Comparison of ENCODE assay signal across 33 cellular contexts in the genomic region with DNA sequence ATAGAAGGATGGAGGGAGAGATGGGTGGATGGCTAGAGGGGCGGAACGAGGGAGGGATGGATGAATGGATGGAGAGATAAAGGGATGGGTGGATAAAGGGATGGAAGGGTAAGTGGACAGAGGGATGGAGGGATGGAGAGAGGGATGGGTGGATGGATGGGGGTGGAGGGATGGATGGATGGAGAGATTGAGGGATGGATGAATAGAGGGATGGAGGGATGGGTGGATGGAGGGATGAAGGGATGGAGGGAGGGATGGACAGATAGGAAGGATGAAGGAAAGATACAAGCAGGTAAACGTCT.
"Had no signal": no experiment of that assay in that cellular context is flagged by ENCODE, and none has a peak within 500 bp of the region (broad histone marks: within the 10 kb centered on the region; RNA-seq: fewer than 3 reads in every experiment).

No MANE protein-coding gene starts in this region.

- H3K9me3 Mint-ChIP-seq: activated B cell treated with CpG ODN at 0.5 μM for 24 hours; activated CD4-positive, alpha-beta memory T cell treated with anti-CD3 and anti-CD28 coated beads for 36 hours; activated CD8-positive, alpha-beta T cell treated with anti-CD3 and anti-CD28 coated beads for 36 hours; activated naive CD4-positive, alpha-beta T cell treated with anti-CD3 and anti-CD28 coated beads for 36 hours; activated naive CD4-positive, alpha-beta T cell treated with anti-CD3 and anti-CD28 coated beads, Interleukin-2, amount 50 U/mL, for 72 hours; activated naive CD8-positive, alpha-beta T cell treated with anti-CD3 and anti-CD28 coated beads for 36 hours; activated T-cell treated with anti-CD3 and anti-CD28 coated beads, Interleukin-2, amount 50 U/mL, for 4 hours; activated T-helper 1 cell treated with anti-CD3 and anti-CD28 coated beads, Interleukin-12 subunit alpha, Interleukin-12 subunit beta, Interleukin-2, Interleukin-4 antibody, amounts not matched to agents 30 ng/mL and 10 ng/mL and 1 ng/mL, durations not matched to agents 14 hours and 24 hours and 36 hours; activated T-helper 17 cell treated with anti-CD3 and anti-CD28 coated beads, Interleukin-2, amount 50 U/mL, for 72 hours; T-helper 1 cell treated with Interleukin-12 subunit alpha and Interleukin-12 subunit beta and Interleukin-4 antibody, amounts not matched to agents 30 μg/mL and 1 μg/mL, for 36 hours; T-helper 2 cell treated with Interferon-gamma antibody and Interleukin-4, amounts not matched to agents 5 μg/mL and 100 μg/mL, for 36 hours had no signal

- H3K27ac ChIP-seq: adrenal gland, body of pancreas, brain microvascular endothelial cell, breast epithelium, VCaP had no signal

- H3K4me3 Mint-ChIP-seq: activated B cell treated with CpG ODN at 0.5 μM for 24 hours; activated CD4-positive, alpha-beta memory T cell treated with anti-CD3 and anti-CD28 coated beads for 36 hours; activated CD4-positive, alpha-beta T cell treated with anti-CD3 and anti-CD28 coated beads, Interleukin-2, amount 10 ng/mL, durations not matched to agents 24 days and 14 days; activated CD8-positive, alpha-beta T cell treated with anti-CD3 and anti-CD28 coated beads for 36 hours; activated naive CD4-positive, alpha-beta T cell treated with anti-CD3 and anti-CD28 coated beads for 36 hours; activated naive CD8-positive, alpha-beta T cell treated with anti-CD3 and anti-CD28 coated beads for 36 hours; activated T-cell treated with anti-CD3 and anti-CD28 coated beads, Interleukin-2, amount 50 U/mL, for 4 hours; activated T-cell treated with anti-CD3 and anti-CD28 coated beads, Interleukin-2, amount 50 U/mL, for 72 hours; activated T-helper 1 cell treated with anti-CD3 and anti-CD28 coated beads, Interleukin-12 subunit alpha, Interleukin-12 subunit beta, Interleukin-2, Interleukin-4 antibody, amounts not matched to agents 30 ng/mL and 10 ng/mL and 1 ng/mL, durations not matched to agents 14 hours and 24 hours and 36 hours; activated T-helper 17 cell treated with anti-CD3 and anti-CD28 coated beads, Interleukin-2, amount 50 U/mL, for 72 hours; T-helper 1 cell treated with Interleukin-12 subunit alpha and Interleukin-12 subunit beta and Interleukin-4 antibody, amounts not matched to agents 30 μg/mL and 1 μg/mL, for 36 hours; T-helper 2 cell treated with Interferon-gamma antibody and Interleukin-4, amounts not matched to agents 5 μg/mL and 100 μg/mL, for 36 hours had no signal

- H3K36me3 ChIP-seq: adrenal gland, brain microvascular endothelial cell, breast epithelium had no signal

- H3K4me3 ChIP-seq: adrenal gland, body of pancreas, breast epithelium had no signal

- H3K9me3 ChIP-seq: adrenal gland, body of pancreas, breast epithelium had no signal

- DNase-seq: activated B cell treated with CpG ODN at 0.5 μM for 24 hours; activated CD4-positive, alpha-beta T cell treated with anti-CD3 and anti-CD28 coated beads for 4 hours; activated CD4-positive, alpha-beta T cell treated with anti-CD3 and anti-CD28 coated beads, Interleukin-2, amount 10 ng/mL, durations not matched to agents 24 days and 14 days; activated CD4-positive, alpha-beta T cell treated with anti-CD3 and anti-CD28 coated beads, Interleukin-2, amount 50 U/mL, for 1 hour; activated CD4-positive, alpha-beta T cell treated with anti-CD3 and anti-CD28 coated beads, Interleukin-2, amount 50 U/mL, for 4 hours; activated CD4-positive, CD25-positive, alpha-beta regulatory T cell treated with anti-CD3 and anti-CD28 coated beads, Interleukin-2, amount 50 U/mL, for 72 hours; activated CD8-positive, alpha-beta memory T cell treated with anti-CD3 and anti-CD28 coated beads, Interleukin-2, amount 50 U/mL, for 4 hours; activated CD8-positive, alpha-beta T cell treated with anti-CD3 and anti-CD28 coated beads for 36 hours; activated gamma-delta T cell treated with Interleukin-2 at 50 U/mL for 16 hours; activated naive CD4-positive, alpha-beta T cell; activated naive CD8-positive, alpha-beta T cell treated with anti-CD3 and anti-CD28 coated beads for 36 hours; activated T-cell treated with anti-CD3 and anti-CD28 coated beads for 4 hours; activated T-cell treated with anti-CD3 and anti-CD28 coated beads, Interleukin-2, amount 50 U/mL, for 1 hour; activated T-cell treated with anti-CD3 and anti-CD28 coated beads, Interleukin-2, amount 50 U/mL, for 4 hours; activated T-cell treated with anti-CD3 and anti-CD28 coated beads, Interleukin-2, amount 50 U/mL, for 72 hours; adrenal gland; amniotic stem cell; aorta; body of pancreas; brain microvascular endothelial cell; central memory CD4-positive, alpha-beta T cell; cerebellar nuclear complex; T-helper 2 cell; T-helper 9 cell had no signal

- H3K27me3 ChIP-seq: body of pancreas, breast epithelium had no signal

- H3K4me1 ChIP-seq: adrenal gland, body of pancreas, breast epithelium had no signal

- H3K36me3 Mint-ChIP-seq: activated CD4-positive, alpha-beta memory T cell treated with anti-CD3 and anti-CD28 coated beads for 36 hours; activated naive CD4-positive, alpha-beta T cell treated with anti-CD3 and anti-CD28 coated beads, Interleukin-2, amount 50 U/mL, for 72 hours; activated naive CD8-positive, alpha-beta T cell treated with anti-CD3 and anti-CD28 coated beads for 36 hours had no signal

- ATAC-seq: activated CD8-positive, alpha-beta T cell treated with anti-CD3 and anti-CD28 coated beads for 36 hours; activated naive CD4-positive, alpha-beta T cell treated with anti-CD3 and anti-CD28 coated beads, Interleukin-2, amount 50 U/mL, for 72 hours; activated T-cell treated with anti-CD3 and anti-CD28 coated beads, Interleukin-2, amount 50 U/mL, for 4 hours; activated T-cell treated with anti-CD3 and anti-CD28 coated beads, Interleukin-2, amount 50 U/mL, for 72 hours; activated T-helper 17 cell treated with anti-CD3 and anti-CD28 coated beads, Interleukin-2, amount 50 U/mL, for 72 hours; body of pancreas had no signal

- H3K27ac Mint-ChIP-seq: activated B cell treated with CpG ODN at 0.5 μM for 24 hours; activated CD4-positive, alpha-beta memory T cell treated with anti-CD3 and anti-CD28 coated beads for 36 hours; activated CD4-positive, alpha-beta T cell treated with anti-CD3 and anti-CD28 coated beads, Interleukin-2, amount 10 ng/mL, durations not matched to agents 24 days and 14 days; activated CD8-positive, alpha-beta T cell treated with anti-CD3 and anti-CD28 coated beads for 36 hours; activated naive CD4-positive, alpha-beta T cell treated with anti-CD3 and anti-CD28 coated beads for 36 hours; activated naive CD4-positive, alpha-beta T cell treated with anti-CD3 and anti-CD28 coated beads, Interleukin-2, amount 50 U/mL, for 72 hours; activated naive CD8-positive, alpha-beta T cell treated with anti-CD3 and anti-CD28 coated beads for 36 hours; activated T-cell treated with anti-CD3 and anti-CD28 coated beads, Interleukin-2, amount 50 U/mL, for 72 hours; activated T-helper 1 cell treated with anti-CD3 and anti-CD28 coated beads, Interleukin-12 subunit alpha, Interleukin-12 subunit beta, Interleukin-2, Interleukin-4 antibody, amounts not matched to agents 30 ng/mL and 10 ng/mL and 1 ng/mL, durations not matched to agents 14 hours and 24 hours and 36 hours; activated T-helper 17 cell treated with anti-CD3 and anti-CD28 coated beads, Interleukin-2, amount 50 U/mL, for 72 hours; T-helper 1 cell treated with Interleukin-12 subunit alpha and Interleukin-12 subunit beta and Interleukin-4 antibody, amounts not matched to agents 30 μg/mL and 1 μg/mL, for 36 hours; T-helper 2 cell treated with Interferon-gamma antibody and Interleukin-4, amounts not matched to agents 5 μg/mL and 100 μg/mL, for 36 hours had no signal
